9 cellular contexts compared by ENCODE assay signal in the genomic region with DNA sequence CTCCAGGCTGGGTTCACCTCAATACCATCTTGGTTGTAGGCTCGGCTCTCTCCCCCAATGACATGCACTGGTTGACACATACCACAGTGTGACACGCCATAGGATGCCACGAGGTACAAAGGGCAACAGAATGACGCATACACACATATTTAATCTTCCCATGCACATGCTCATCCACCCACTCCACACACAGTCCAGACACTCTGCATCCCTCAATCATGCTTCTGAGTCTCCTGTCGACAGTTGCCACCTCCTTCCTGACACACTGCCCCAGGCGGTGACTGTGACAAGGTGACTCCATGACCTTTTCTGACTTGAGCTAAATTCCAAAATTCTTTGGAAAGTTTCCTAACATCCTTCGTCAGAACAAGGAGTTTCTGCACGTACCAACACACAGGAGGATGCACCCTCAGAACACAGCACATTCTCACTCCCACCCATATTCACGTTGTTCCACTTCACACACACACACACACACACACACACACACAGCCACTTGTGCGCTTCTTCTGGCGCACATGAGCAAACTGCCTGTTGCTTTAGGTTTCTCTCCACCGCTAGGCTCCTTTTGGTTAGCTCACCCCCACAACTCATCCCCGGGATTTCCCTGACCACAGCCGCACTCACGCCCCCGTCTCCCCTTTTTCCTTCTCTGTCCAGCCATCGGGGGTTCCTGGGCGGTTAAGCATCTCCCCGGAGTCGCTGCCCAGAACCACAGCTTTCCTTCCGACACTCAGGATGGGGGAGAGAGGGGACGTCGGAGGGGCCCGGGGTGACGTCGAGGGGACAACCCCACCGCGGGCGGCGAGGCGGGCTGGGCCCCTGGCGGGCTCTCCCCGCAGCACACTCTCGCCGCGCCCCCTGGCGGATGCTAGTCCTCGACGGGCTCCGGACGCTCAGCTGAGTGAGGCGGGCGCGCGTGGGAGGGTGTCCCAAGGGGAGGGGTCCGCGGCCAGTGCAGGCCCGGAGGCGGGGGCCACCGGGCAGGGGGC. TPM values are rescaled to one million over a fixed set of nuclear protein-coding genes. Genes with fewer than 3 reads are reported as not detected.
DNase-seq lines count a peak whose midpoint lies in the region; ATAC-seq and TF ChIP-seq lines count a peak whose summit lies in the region.
"Had no signal": no experiment of that assay in that cellular context is flagged by ENCODE, and none has a peak within 500 bp of the region (broad histone marks: within the 10 kb centered on the region; RNA-seq: fewer than 3 reads in every experiment).

No MANE protein-coding gene starts in this region.

- H3K4me1 ChIP-seq in Peyer's patch (peaks cover 0 to 48% (median 28%) of the 10 kb centered on the region in 4 donors), cardiac muscle cell (ENCODE audit: low read depth) (peaks cover 10% of the 10 kb centered on the region)

- peak overlapping the region in 1 of 4 donors; percentile 63 for H3K27ac ChIP-seq in Peyer's patch
- no peak overlapping the region for H3K27ac ChIP-seq in cardiac muscle cell

- ATAC-seq in HG03432 (IDR thresholded peaks at IDR 0.05; ENCODE audit: unreplicated experiment): no peak

- DNase-seq in EL (peak; percentile 80), HFF-Myc (ENCODE audit: extremely low read depth, low read depth) (no peak), Peyer's patch (peak; percentile 76 to 83 (median 81)), cardiac muscle cell (ENCODE audit: low read depth in 1 of 2, low spot score in 1 of 2) (no peak), DMS153 (lab: John Stamatoyannopoulos, UW) (no peak)
- peak; percentile 65 for DNase-seq in activated effector memory CD4-positive, alpha-beta T cell treated with Interleukin-2 at 50 U/mL for 16 hours
- peak; percentile 63 to 76 for DNase-seq in stimulated activated CD4-positive, alpha-beta T cell treated with anti-CD3 and anti-CD28 coated beads, Interleukin-15, amount 100 ng/mL, for 1 hour (ENCODE audit: low read depth in 1 of 2, low spot score in 1 of 2)

- H3K36me3 ChIP-seq in Peyer's patch: no peaks in the 10 kb centered on the region
- no peaks in the 10 kb centered on the region for H3K36me3 ChIP-seq in cardiac muscle cell

- H3K9me3 ChIP-seq in Peyer's patch (peaks cover 0 to 4% (median 0%) of the 10 kb centered on the region in 4 donors), cardiac muscle cell (ENCODE audit: low read depth) (no peaks in the 10 kb centered on the region)

- H3K4me3 ChIP-seq in HFF-Myc (replicated peaks; ENCODE audit: low read depth, low read length): no peak overlapping the region
- H3K4me3 ChIP-seq in Peyer's patch: peak overlapping the region; percentile 28 to 49 (median 46)
- no peak overlapping the region for H3K4me3 ChIP-seq in cardiac muscle cell

- no peak for TF ChIP-seq POLR2A in Peyer's patch (IDR thresholded peaks at IDR 0.05)

- H3K27me3 ChIP-seq in Peyer's patch (peaks cover 0 to 56% of the 10 kb centered on the region in 2 donors), cardiac muscle cell (peaks cover 100% of the 10 kb centered on the region)

- TF ChIP-seq CTCF in HFF-Myc (IDR thresholded peaks at IDR 0.05; ENCODE audit: low read depth, low read length, missing control alignments): peak; percentile 74
- peak; percentile 68 to 81 (median 80) for TF ChIP-seq CTCF in Peyer's patch (IDR thresholded peaks at IDR 0.05)
- peak; percentile 74 for TF ChIP-seq CTCF in cardiac muscle cell (IDR thresholded peaks at IDR 0.05; ENCODE audit: low read depth, low read length)

RNA-seq across cellular contexts. Expression of gene WNT1, which starts 0.5 kb away (rescaled TPM):
- total RNA-seq in Peyer's patch (not detected), cardiac muscle cell (not detected in 2 replicates)
- not detected in 2 replicates for polyA plus RNA-seq in cardiac muscle cell
- polyA plus RNA-seq: adipose tissue had no signal

RNA-seq across cellular contexts. Expression of gene WNT10B, which starts 6.1 kb away (rescaled TPM):
- 1 to 10 TPM in 2 of 4 donors, under 1 TPM in 1, not detected in 1; 0.67 to 1.8 (median 1.7) TPM for total RNA-seq in Peyer's patch
- total RNA-seq in cardiac muscle cell: 0.36 and 0.53 TPM in 2 replicates
- polyA plus RNA-seq in cardiac muscle cell: 0.45 TPM in 1 of 2 replicates, not detected in the other

RNA-seq across cellular contexts. Expression of gene ARF3, which starts 20.3 kb away (rescaled TPM):
- total RNA-seq in Peyer's patch (100 to 1,000 TPM in 1 of 4 donors, 10 to 100 TPM in 3; 49.3 to 217 (median 63.5) TPM), cardiac muscle cell (106 and 115 TPM in 2 replicates)
- polyA plus RNA-seq in cardiac muscle cell: 102 and 120 TPM in 2 replicates

RNA-seq across cellular contexts. Expression of gene DDN, which starts 21.6 kb away (rescaled TPM):
- total RNA-seq in Peyer's patch: under 1 TPM in 2 of 4 donors, not detected in 2; 0.27 to 0.28 TPM
- 4.4 and 5.4 TPM in 2 replicates for total RNA-seq in cardiac muscle cell
- 2.1 and 3.0 TPM in 2 replicates for polyA plus RNA-seq in cardiac muscle cell

RNA-seq across cellular contexts. Expression of gene PRKAG1, which starts 41.0 kb away (rescaled TPM):
- 10 to 100 TPM; 34.1 to 42.2 (median 37.9) TPM for total RNA-seq in Peyer's patch
- total RNA-seq in cardiac muscle cell: 40.8 and 41.0 TPM in 2 replicates
- 48.1 and 54.5 TPM in 2 replicates for polyA plus RNA-seq in cardiac muscle cell

Comparison
In these comparisons a context has a peak if more than half of its experiments do, and no peak if none do; other contexts are left out.
1. DNase-seq: peak in EL (single experiment), Peyer's patch (3 of 3), activated effector memory CD4-positive, alpha-beta T cell treated with Interleukin-2 at 50 U/mL for 16 hours (single experiment) and stimulated activated CD4-positive, alpha-beta T cell treated with anti-CD3 and anti-CD28 coated beads, Interleukin-15, amount 100 ng/mL, for 1 hour (2 of 2); none in HFF-Myc (single experiment), cardiac muscle cell (0 of 2) and DMS153 (single experiment).
2. H3K4me3 ChIP-seq: peak in Peyer's patch (4 of 4); none in HFF-Myc (single experiment) and cardiac muscle cell (single experiment).
3. Peak in every context shown above with its lines, with median percentiles within 50 percentile points of each other: CTCF ChIP-seq.